In the genomic region with DNA sequence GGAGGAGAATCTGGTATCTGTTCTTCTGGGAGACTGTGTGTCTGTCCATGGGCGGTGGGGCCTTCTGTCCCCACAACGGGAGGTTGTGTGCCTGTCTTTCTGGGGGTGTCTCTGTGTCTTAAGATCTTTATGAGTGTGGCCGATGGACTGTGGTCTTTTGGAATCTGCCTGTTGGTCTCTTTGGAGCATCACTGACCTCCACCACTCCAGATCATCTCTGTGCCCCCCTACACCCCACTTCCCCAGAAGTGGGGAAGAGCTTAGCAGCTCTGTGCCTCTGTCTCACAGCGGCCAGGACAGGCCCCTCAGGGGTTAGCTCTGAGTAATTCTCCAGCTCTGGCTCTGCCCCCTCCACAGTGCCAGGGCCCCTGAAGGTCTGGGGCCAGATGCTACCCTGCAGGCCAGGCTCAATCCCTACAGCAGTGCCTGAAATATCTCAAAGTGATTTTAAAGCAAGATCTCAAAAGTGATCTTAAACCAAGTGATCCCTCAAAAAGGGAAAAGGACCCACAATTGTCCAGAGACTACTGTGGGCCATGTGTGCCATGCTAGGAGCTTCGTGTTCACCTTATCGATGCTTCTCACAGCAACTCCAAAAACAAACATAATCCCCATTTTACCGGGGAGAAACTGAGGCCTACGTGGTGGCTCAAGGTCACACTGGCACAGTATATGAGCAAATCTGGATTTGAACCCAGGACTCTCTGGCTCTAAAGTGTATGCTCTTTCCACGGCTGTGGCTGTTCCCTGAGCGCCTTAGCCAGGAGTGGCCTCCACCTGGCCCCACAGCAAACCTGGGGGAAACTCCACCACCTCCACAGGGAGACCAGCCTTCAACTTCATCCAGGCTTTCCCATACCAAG, we compare ENCODE assay signal across 9 cellular contexts. TPM values are rescaled to one million over a fixed set of nuclear protein-coding genes. Genes with fewer than 3 reads are reported as not detected.
DNase-seq lines count a peak whose midpoint lies in the region; ATAC-seq, FAIRE-seq and TF ChIP-seq lines count a peak whose summit lies in the region.
"Had no signal": no experiment of that assay in that cellular context is flagged by ENCODE, and none has a peak within 500 bp of the region (broad histone marks: within the 10 kb centered on the region; RNA-seq: fewer than 3 reads in every experiment).

No MANE protein-coding gene starts in this region.

- no peaks in the 10 kb centered on the region for H3K9me3 ChIP-seq in cardiac muscle cell (ENCODE audit: low read depth)
- H3K9me3 ChIP-seq in breast epithelium = no peaks in the 10 kb centered on the region

- H2BK15ac ChIP-seq in mesendoderm (replicated peaks; ENCODE audit: low read depth) = no peak overlapping the region

- no CpG with 5 or more reads among the region's 10 CpGs for WGBS in mesendoderm (ENCODE audit: extremely low coverage, insufficient coverage, low lambda C conversion rate)

- H3K79me2 ChIP-seq in mesendoderm (ENCODE audit: control insufficient read depth, insufficient read depth, low read length) = no peaks in the 10 kb centered on the region

- H3K4me1 ChIP-seq in cardiac muscle cell (ENCODE audit: low read depth) (no peaks in the 10 kb centered on the region), breast epithelium (peaks cover 10 to 29% of the 10 kb centered on the region in 2 donors), mesendoderm (ENCODE audit: control insufficient read depth, low read depth, low read length) (no peaks in the 10 kb centered on the region)

- H4K8ac ChIP-seq in mesendoderm (ENCODE audit: low read depth, low read length) = no peak overlapping the region

- H3K4me3 ChIP-seq in cardiac muscle cell (peak overlapping the region; percentile 11), breast epithelium (peak overlapping the region; percentile 34 to 74 (median 52)), mesendoderm (ENCODE audit: low read length) (no peak overlapping the region)

- no peak overlapping the region for H2AK5ac ChIP-seq in mesendoderm (ENCODE audit: low read length)

- H4K5ac ChIP-seq in mesendoderm (ENCODE audit: low read length) = no peak overlapping the region

- peak overlapping the region; percentile 75 for H3K9ac ChIP-seq in mesendoderm (ENCODE audit: low read length)

- DNase-seq in cardiac muscle cell (ENCODE audit: low read depth in 1 of 2, low spot score in 1 of 2) (no peak), left ventricle myocardium superior (no peak), breast epithelium (ENCODE audit: low spot score in 2 of 2) (no peak), mesendoderm (no peak), urothelium cell line (ENCODE audit: low spot score) (peak; percentile 44), SKM-1 treated with dmso at 0.1 percent for 144 hours (lab: John Stamatoyannopoulos, UW; ENCODE audit: unreplicated experiment) (no peak), NCI-H345 (lab: John Stamatoyannopoulos, UW) (no peak)

- no peak for TF ChIP-seq POLR2A in breast epithelium (IDR thresholded peaks at IDR 0.05)

- H3K4ac ChIP-seq in mesendoderm (ENCODE audit: low read depth, low read length) = no peak overlapping the region

- H3K36me3 ChIP-seq in cardiac muscle cell (no peaks in the 10 kb centered on the region), breast epithelium (no peaks in the 10 kb centered on the region), mesendoderm (ENCODE audit: control insufficient read depth, insufficient read depth, low read length) (no peaks in the 10 kb centered on the region)

- FAIRE-seq in urothelium cell line (lab: Jason Lieb, UNC) = no peak

- H3K18ac ChIP-seq in mesendoderm (ENCODE audit: low read length) = no peak overlapping the region

- H3K23ac ChIP-seq in mesendoderm (ENCODE audit: low read length) = no peak overlapping the region

- TF ChIP-seq CTCF in cardiac muscle cell (IDR thresholded peaks at IDR 0.05; ENCODE audit: low read depth, low read length) (no peak), breast epithelium (IDR thresholded peaks at IDR 0.05) (peak in 1 of 3 donors; percentile 8)

- no peak overlapping the region for H3K27ac ChIP-seq in cardiac muscle cell
- peak overlapping the region; percentile 95 to 98 for H3K27ac ChIP-seq in breast epithelium
- no peak overlapping the region for H3K27ac ChIP-seq in mesendoderm (ENCODE audit: low read depth, low read length)

- H2BK5ac ChIP-seq in mesendoderm (ENCODE audit: low read length) = no peak overlapping the region

- ATAC-seq in left ventricle myocardium superior = no peak
- ATAC-seq in GM21737 (IDR thresholded peaks at IDR 0.05; ENCODE audit: unreplicated experiment) = no peak

- peaks cover 19% of the 10 kb centered on the region for H3K27me3 ChIP-seq in cardiac muscle cell
- no peaks in the 10 kb centered on the region for H3K27me3 ChIP-seq in breast epithelium
- H3K27me3 ChIP-seq in mesendoderm (ENCODE audit: insufficient read depth, low read length, poor library complexity) = no peaks in the 10 kb centered on the region

- H3K56ac ChIP-seq in mesendoderm (ENCODE audit: low read length) = peak overlapping the region; percentile 85

- H3K79me1 ChIP-seq in mesendoderm (ENCODE audit: low read length) = no peaks in the 10 kb centered on the region

- intact Hi-C loops in left ventricle myocardium superior (cut with micrococcal nuclease) = loop anchor here (5.0 to 10.0 kb wide), 3 partner anchors 293 to 720 kb away; no protein-coding TSS in a partner anchor
- intact Hi-C loops in breast epithelium (cut with DNase I; ENCODE audit: low total_unique reads) = loop anchor here (5.0 to 10.0 kb wide), 3 partner anchors 293 to 728 kb away; partner anchors contain the start of gene KRT85

- no peak overlapping the region for H2BK120ac ChIP-seq in mesendoderm (ENCODE audit: low read depth, low read length)

- peak overlapping the region; percentile 61 for H3K4me2 ChIP-seq in mesendoderm (ENCODE audit: low read length)

RNA-seq across cellular contexts. Expression of gene KRT78, which starts 26.0 kb away (rescaled TPM):
- not detected in 2 replicates for total RNA-seq in cardiac muscle cell
- not detected in 2 replicates for polyA plus RNA-seq in cardiac muscle cell
- total RNA-seq in left ventricle myocardium superior = not detected
- total RNA-seq in breast epithelium = 1 to 10 TPM in 1 of 3 donors, not detected in 2; 2.0 TPM
- polyA plus RNA-seq in mesendoderm (2013, experiment 1 of 2) = not detected
- polyA plus RNA-seq in mesendoderm (2013, experiment 2 of 2) = not detected
- total RNA-seq: lung microvascular endothelial cell had no signal

RNA-seq across cellular contexts. Expression of gene KRT8, which starts 30.1 kb away (rescaled TPM):
- 480 and 946 TPM in 2 replicates for total RNA-seq in cardiac muscle cell
- 728 and 1,480 TPM in 2 replicates for polyA plus RNA-seq in cardiac muscle cell
- 100 TPM for total RNA-seq in left ventricle myocardium superior
- total RNA-seq in breast epithelium = 100 to 1,000 TPM in 2 of 3 donors, 1 to 10 TPM in 1; 4.6 to 430 (median 153) TPM
- 450 TPM for polyA plus RNA-seq in mesendoderm (2013, experiment 1 of 2)
- 461 TPM for polyA plus RNA-seq in mesendoderm (2013, experiment 2 of 2)

RNA-seq across cellular contexts. Expression of gene KRT79, which starts 40.7 kb away (rescaled TPM):
- total RNA-seq in cardiac muscle cell = not detected in 2 replicates
- not detected in 2 replicates for polyA plus RNA-seq in cardiac muscle cell
- total RNA-seq in left ventricle myocardium superior = not detected
- total RNA-seq in breast epithelium = 1 to 10 TPM in 1 of 3 donors, under 1 TPM in 1, not detected in 1; 0.48 to 1.3 TPM
- polyA plus RNA-seq in mesendoderm (2013, experiment 1 of 2) = not detected
- polyA plus RNA-seq in mesendoderm (2013, experiment 2 of 2) = not detected
- total RNA-seq: lung microvascular endothelial cell had no signal

Comparison
In these comparisons a context has a peak if more than half of its experiments do, and no peak if none do; other contexts are left out.
1. H3K27ac ChIP-seq: peak in breast epithelium (2 of 2); none in cardiac muscle cell (single experiment) and mesendoderm (single experiment).